In the genomic region with DNA sequence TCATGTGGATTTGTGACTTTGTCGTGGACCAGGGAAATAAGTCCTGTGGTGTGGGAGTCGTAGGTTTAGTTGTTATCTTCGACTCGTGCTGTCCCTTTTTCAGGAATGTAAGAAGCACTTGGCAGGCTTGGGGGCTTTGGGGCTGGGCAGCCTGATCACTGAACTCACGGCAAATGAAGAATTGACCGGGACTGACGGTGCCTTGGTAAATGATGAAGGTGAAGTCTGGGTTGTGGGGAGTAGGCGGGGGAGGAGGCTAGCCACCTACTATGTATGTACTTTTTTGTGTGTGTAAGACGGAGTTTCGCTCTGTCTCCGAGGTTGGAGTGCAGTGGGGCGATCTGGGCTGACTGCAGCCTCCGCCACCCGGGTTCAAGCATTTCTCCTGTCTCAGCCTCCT, we compare ENCODE assay signal across 8 cellular contexts. TPM values are rescaled to one million over a fixed set of nuclear protein-coding genes. Genes with fewer than 3 reads are reported as not detected.
DNase-seq lines count a peak whose midpoint lies in the region; ATAC-seq and TF ChIP-seq lines count a peak whose summit lies in the region.

No MANE protein-coding gene starts in this region.

- H4K5ac ChIP-seq in mesendoderm (ENCODE audit: low read length) = no peak overlapping the region

- H3K79me2 ChIP-seq in mesendoderm (ENCODE audit: control insufficient read depth, insufficient read depth, low read length) = peaks cover 17% of the 10 kb centered on the region

- H3K4me1 ChIP-seq in heart left ventricle (peaks cover 0 to 19% (median 10%) of the 10 kb centered on the region in 12 donors), mesendoderm (ENCODE audit: control insufficient read depth, low read depth, low read length) (no peaks in the 10 kb centered on the region), urinary bladder (ENCODE audit: insufficient read depth) (no peaks in the 10 kb centered on the region)

- peak overlapping the region; percentile 95 for H3K9ac ChIP-seq in mesendoderm (ENCODE audit: low read length)

- H3K23ac ChIP-seq in mesendoderm (ENCODE audit: low read length) = no peak overlapping the region

- H2BK5ac ChIP-seq in mesendoderm (ENCODE audit: low read length) = no peak overlapping the region

- H3K4ac ChIP-seq in mesendoderm (ENCODE audit: low read depth, low read length) = no peak overlapping the region

- no peak for TF ChIP-seq CTCF in heart left ventricle (IDR thresholded peaks at IDR 0.05)
- TF ChIP-seq CTCF in astrocyte of the cerebellum (IDR thresholded peaks at IDR 0.05; ENCODE audit: low read depth, low read length, missing control alignments) = no peak

- H3K9me3 ChIP-seq in heart left ventricle = peaks cover 0 to 9% (median 0%) of the 10 kb centered on the region in 12 donors

- H3K56ac ChIP-seq in mesendoderm (ENCODE audit: low read length) = peak overlapping the region; percentile 96

- H3K4me3 ChIP-seq in heart left ventricle (peak overlapping the region; percentile 52 to 93 (median 72)), astrocyte of the cerebellum (ENCODE audit: low read depth, low read length) (peak overlapping the region; percentile 60), mesendoderm (ENCODE audit: low read length) (peak overlapping the region; percentile 85), urinary bladder (ENCODE audit: low read depth, low read length) (peak overlapping the region; percentile 65)

- H2BK15ac ChIP-seq in mesendoderm (replicated peaks; ENCODE audit: low read depth) = no peak overlapping the region

- no peak for TF ChIP-seq POLR2A in heart left ventricle (IDR thresholded peaks at IDR 0.05)

- in situ Hi-C loops in astrocyte of the cerebellum (cut with HindIII; ENCODE audit: low sequenced_read_pairs) = no loop called here

- WGBS in heart left ventricle, 4 donors = 24 to 68% (median 41%) methylated on average over 14 of the region's 14 CpGs
- no CpG with 5 or more reads among the region's 14 CpGs for WGBS in mesendoderm (ENCODE audit: extremely low coverage, insufficient coverage, low lambda C conversion rate)
- WGBS in urinary bladder = 24% methylated on average over 14 of the region's 14 CpGs

- no peak overlapping the region for H3K18ac ChIP-seq in mesendoderm (ENCODE audit: low read length)

- no peaks in the 10 kb centered on the region for H3K79me1 ChIP-seq in mesendoderm (ENCODE audit: low read length)

- H3K36me3 ChIP-seq in heart left ventricle = peaks cover 0 to 36% (median 24%) of the 10 kb centered on the region in 9 donors
- no peaks in the 10 kb centered on the region for H3K36me3 ChIP-seq in mesendoderm (ENCODE audit: control insufficient read depth, insufficient read depth, low read length)
- peaks cover 3% of the 10 kb centered on the region for H3K36me3 ChIP-seq in urinary bladder (ENCODE audit: insufficient read depth)

- no peaks in the 10 kb centered on the region for H3K27me3 ChIP-seq in heart left ventricle
- H3K27me3 ChIP-seq in mesendoderm (ENCODE audit: insufficient read depth, low read length, poor library complexity) = no peaks in the 10 kb centered on the region

- intact Hi-C loops in heart left ventricle (cut with DNase I) (loop anchor here in 5 of 10 donors (10.0 kb wide), 2 partner anchors 83 to 113 kb away; partner anchors contain the start of genes ZMYM3 (in 4 of the 5) and NONO (in 2 of the 5)), cardiac septum (cut with DNase I) (loop anchor here (5.0 to 10.0 kb wide), 4 partner anchors 85 to 270 kb away; partner anchors contain the start of genes FOXO4, NONO and ZMYM3)

- ATAC-seq in heart left ventricle = no peak

- no peak overlapping the region for H4K8ac ChIP-seq in mesendoderm (ENCODE audit: low read depth, low read length)

- H3K27ac ChIP-seq in heart left ventricle (peak overlapping the region in 10 of 12 donors; percentile 67 to 96 (median 91)), mesendoderm (ENCODE audit: low read depth, low read length) (no peak overlapping the region), urinary bladder (ENCODE audit: low read depth) (peak overlapping the region; percentile 29)

- H2BK120ac ChIP-seq in mesendoderm (ENCODE audit: low read depth, low read length) = no peak overlapping the region

- no peak for DNase-seq in heart left ventricle
- DNase-seq in cardiac septum (ENCODE audit: low spot score) = no peak
- no peak for DNase-seq in astrocyte of the cerebellum (ENCODE audit: low read depth)
- DNase-seq in mesendoderm = peak; percentile 7
- no peak for DNase-seq in germinal center (ENCODE audit: low spot score)
- no peak for DNase-seq in NK-92 (lab: John Stamatoyannopoulos, UW; ENCODE audit: unreplicated experiment)
- DNase-seq in hepatic stellate cell (ENCODE audit: low spot score) = no peak

- no peak overlapping the region for H2AK5ac ChIP-seq in mesendoderm (ENCODE audit: low read length)

- peak overlapping the region; percentile 21 for H3K4me2 ChIP-seq in mesendoderm (ENCODE audit: low read length)

RNA-seq across cellular contexts. Expression of gene TAF1, which starts 1.2 kb away (rescaled TPM):
- total RNA-seq in heart left ventricle (10 to 100 TPM; 14.3 to 27.8 (median 20.8) TPM), cardiac septum (25.7 TPM), urinary bladder (54.1 TPM)
- polyA plus RNA-seq in heart left ventricle (10 to 100 TPM in 1 of 2 donors, 1 to 10 TPM in 1; 8.8 to 14.0 TPM), urinary bladder (21.4 TPM)
- 11.1 TPM for polyA plus RNA-seq in mesendoderm (2013, experiment 1 of 2)
- 10.6 TPM for polyA plus RNA-seq in mesendoderm (2013, experiment 2 of 2)
